ENCODE assay signal across 8 cellular contexts in genomic region chr17:4941027-4941610, GRCh38. TPM values are rescaled to one million over a fixed set of nuclear protein-coding genes. Genes with fewer than 3 reads are reported as not detected.
DNase-seq lines count a peak whose midpoint lies in the region; ATAC-seq and TF ChIP-seq lines count a peak whose summit lies in the region.

No MANE protein-coding gene starts in this region.

- H3K27me3 ChIP-seq in mononuclear cell (ENCODE audit: insufficient read depth, low read length) (no peaks in the 10 kb centered on the region), aorta (ENCODE audit: control insufficient read depth in 1 of 2, insufficient read depth in 2 of 2, low read length in 1 of 2) (no peaks in the 10 kb centered on the region)

- H3K4me3 Mint-ChIP-seq in stimulated activated naive CD8-positive, alpha-beta T cell treated with anti-CD3 and anti-CD28 coated beads, Interleukin-15, Interleukin-2, amounts not matched to agents 100 ng/mL and 50 ng/mL, for 24 hours = peak overlapping the region; percentile 88

- peaks cover 70% of the 10 kb centered on the region for H3K4me1 ChIP-seq in mononuclear cell (ENCODE audit: insufficient read depth, low read length)
- H3K4me1 ChIP-seq in aorta (ENCODE audit: control insufficient read depth in 1 of 2, insufficient read depth in 2 of 2, low read length in 2 of 2) = no peaks in the 10 kb centered on the region

- 29 to 30% methylated on average over 9 of the region's 9 CpGs for WGBS in aorta, 2 donors

- peaks cover 63% of the 10 kb centered on the region for H3K36me3 Mint-ChIP-seq in stimulated activated naive CD8-positive, alpha-beta T cell treated with anti-CD3 and anti-CD28 coated beads, Interleukin-15, Interleukin-2, amounts not matched to agents 100 ng/mL and 50 ng/mL, for 24 hours (ENCODE audit: low read depth)

- no peaks in the 10 kb centered on the region for H3K9me3 Mint-ChIP-seq in stimulated activated naive CD8-positive, alpha-beta T cell treated with anti-CD3 and anti-CD28 coated beads, Interleukin-15, Interleukin-2, amounts not matched to agents 100 ng/mL and 50 ng/mL, for 24 hours

- TF ChIP-seq CTCF in cardiac fibroblast (IDR thresholded peaks at IDR 0.05; ENCODE audit: low read depth, low read length) = no peak

- peak overlapping the region in 1 of 2 donors; percentile 65 for H3K27ac ChIP-seq in aorta (ENCODE audit: low read depth in 1 of 2, low read length in 2 of 2)

- no peak for DNase-seq in stimulated activated naive CD8-positive, alpha-beta T cell treated with anti-CD3 and anti-CD28 coated beads, Interleukin-15, Interleukin-2, amounts not matched to agents 100 U/mL and 50 U/mL, for 24 hours
- no peak for DNase-seq in cardiac fibroblast (ENCODE audit: low read depth in 2 of 2)
- DNase-seq in aorta = no peak
- no peak for DNase-seq in hepatic stellate cell (ENCODE audit: low spot score)

- peaks cover 58% of the 10 kb centered on the region for H3K4me1 Mint-ChIP-seq in stimulated activated naive CD8-positive, alpha-beta T cell treated with anti-CD3 and anti-CD28 coated beads, Interleukin-15, Interleukin-2, amounts not matched to agents 100 ng/mL and 50 ng/mL, for 24 hours (ENCODE audit: low read depth)

- no peaks in the 10 kb centered on the region for H3K36me3 ChIP-seq in aorta (ENCODE audit: control insufficient read depth in 1 of 2, insufficient read depth in 2 of 2, low read length in 1 of 2)

- H3K4me3 ChIP-seq in cardiac fibroblast (replicated peaks in 1 of 2; ENCODE audit: low read depth in 2 of 2, low read length in 2 of 2) (peak overlapping the region; percentile 87 to 97), mononuclear cell (ENCODE audit: low read length) (peak overlapping the region; percentile 98), aorta (ENCODE audit: low read length in 2 of 2) (peak overlapping the region; percentile 56 to 65)

- no peaks in the 10 kb centered on the region for H3K9me3 ChIP-seq in mononuclear cell (ENCODE audit: low read depth, low read length)
- H3K9me3 ChIP-seq in aorta (ENCODE audit: control insufficient read depth, low read length) = no peaks in the 10 kb centered on the region

- intact Hi-C loops in aorta (cut with DNase I) = no loop called here

- no peaks in the 10 kb centered on the region for H3K27me3 Mint-ChIP-seq in stimulated activated naive CD8-positive, alpha-beta T cell treated with anti-CD3 and anti-CD28 coated beads, Interleukin-15, Interleukin-2, amounts not matched to agents 100 ng/mL and 50 ng/mL, for 24 hours

- peak overlapping the region; percentile 92 for H3K27ac Mint-ChIP-seq in stimulated activated naive CD8-positive, alpha-beta T cell treated with anti-CD3 and anti-CD28 coated beads, Interleukin-15, Interleukin-2, amounts not matched to agents 100 ng/mL and 50 ng/mL, for 24 hours

- no peak for ATAC-seq in stimulated activated naive CD8-positive, alpha-beta T cell treated with anti-CD3 and anti-CD28 coated beads, Interleukin-15, Interleukin-2, amounts not matched to agents 100 U/mL and 50 U/mL, for 24 hours
- no peak for ATAC-seq in aorta (ENCODE audit: low FRiP score)
- ATAC-seq in GM18870 (IDR thresholded peaks at IDR 0.05; ENCODE audit: unreplicated experiment) = no peak
- no peak for ATAC-seq in HG03520 (IDR thresholded peaks at IDR 0.05; ENCODE audit: unreplicated experiment)

RNA-seq across cellular contexts. Expression of gene RNF167, which starts 1.1 kb away (rescaled TPM):
- total RNA-seq in mononuclear cell (19.3 TPM), aorta (10 to 100 TPM; 45.6 to 51.8 TPM)
- 10 to 100 TPM; 39.3 to 89.3 TPM for polyA plus RNA-seq in aorta

RNA-seq across cellular contexts. Expression of gene SLC25A11, which starts 1.3 kb away (rescaled TPM):
- 17.1 TPM for total RNA-seq in mononuclear cell
- total RNA-seq in aorta = 10 to 100 TPM; 28.3 to 29.5 TPM
- polyA plus RNA-seq in aorta = 10 to 100 TPM; 31.8 to 41.6 TPM

RNA-seq across cellular contexts. Expression of gene PFN1, which starts 7.2 kb away (rescaled TPM):
- total RNA-seq in mononuclear cell = 414 TPM
- total RNA-seq in aorta = 100 to 1,000 TPM; 440 to 554 TPM
- 100 to 1,000 TPM; 543 to 728 TPM for polyA plus RNA-seq in aorta

RNA-seq across cellular contexts. Expression of gene GP1BA, which starts 9.0 kb away (rescaled TPM):
- total RNA-seq in mononuclear cell (4.2 TPM), aorta (under 1 TPM in 1 of 2 donors, not detected in 1; 0.19 TPM)
- under 1 TPM in 1 of 2 donors, not detected in 1; 0.08 TPM for polyA plus RNA-seq in aorta

RNA-seq across cellular contexts. Expression of gene ENO3, which starts 9.8 kb away (rescaled TPM):
- total RNA-seq in mononuclear cell = 3.9 TPM
- 1 to 10 TPM; 5.2 to 7.4 TPM for total RNA-seq in aorta
- 10 to 100 TPM in 1 of 2 donors, 1 to 10 TPM in 1; 9.5 to 46.2 TPM for polyA plus RNA-seq in aorta
